Comparison of ENCODE assay signal across 8 cellular contexts in genomic region chr4:48375651-48376291, GRCh38. TPM values are rescaled to one million over a fixed set of nuclear protein-coding genes. Genes with fewer than 3 reads are reported as not detected.
DNase-seq lines count a peak whose midpoint lies in the region; ATAC-seq, FAIRE-seq and TF ChIP-seq lines count a peak whose summit lies in the region.

No MANE protein-coding gene starts in this region.

- no peak for FAIRE-seq in GM12892 (lab: Jason Lieb, UNC)

- H3K4me3 ChIP-seq in choroid plexus epithelial cell (ENCODE audit: low read depth, low read length), result no peak overlapping the region

- DNase-seq in DMS79 treated with DMSO at 0.1 percent for 48 hours (lab: John Stamatoyannopoulos, UW) (peak; percentile 75), NCI-H2107 (lab: John Stamatoyannopoulos, UW) (peak; percentile 21), choroid plexus epithelial cell (ENCODE audit: low read depth) (peak; percentile 91), osteocyte (ENCODE audit: extremely low spot score, unreplicated experiment) (no peak), GM12892 (ENCODE audit: insufficient read length) (no peak), nucleus accumbens (lab: John Stamatoyannopoulos, UW) (no peak)
- DNase-seq in effector CD4-positive, alpha-beta T cell, result no peak

- H3K36me3 Mint-ChIP-seq in osteocyte (ENCODE audit: unreplicated experiment), result peaks cover 13% of the 10 kb centered on the region

- no peak overlapping the region for H3K4me3 Mint-ChIP-seq in osteocyte (ENCODE audit: unreplicated experiment)

- TF ChIP-seq POLR2A in GM12892 (IDR thresholded peaks at IDR 0.05; ENCODE audit: low read depth, low read length), result no peak

- no peaks in the 10 kb centered on the region for H3K27me3 Mint-ChIP-seq in osteocyte (ENCODE audit: unreplicated experiment)

- peaks cover 16% of the 10 kb centered on the region for H3K4me1 Mint-ChIP-seq in osteocyte (ENCODE audit: unreplicated experiment)

- H3K27ac Mint-ChIP-seq in osteocyte (ENCODE audit: unreplicated experiment), result peak overlapping the region; percentile 59

- no peaks in the 10 kb centered on the region for H3K9me3 Mint-ChIP-seq in osteocyte (ENCODE audit: unreplicated experiment)

- TF ChIP-seq CTCF in choroid plexus epithelial cell (conservative IDR thresholded peaks at IDR 0.05; ENCODE audit: low read depth, low read length) (no peak), osteocyte (IDR thresholded peaks at IDR 0.05) (no peak)

- ATAC-seq in GM21576 (IDR thresholded peaks at IDR 0.05; ENCODE audit: unreplicated experiment), result no peak

RNA-seq across cellular contexts. Expression of gene SLAIN2, which starts 34.4 kb away (rescaled TPM):
- total RNA-seq in osteocyte, result 70.1 and 82.7 TPM in 2 replicates
- polyA plus RNA-seq in GM12892 (2012; ENCODE audit: missing spikeins), result 35.2 TPM

Comparison
In these comparisons a context has a peak if more than half of its experiments do, and no peak if none do; other contexts are left out.
1. DNase-seq: peak in DMS79 treated with DMSO at 0.1 percent for 48 hours (single experiment), NCI-H2107 (single experiment) and choroid plexus epithelial cell (single experiment); none in osteocyte (single experiment), GM12892 (single experiment), nucleus accumbens (0 of 56) and effector CD4-positive, alpha-beta T cell (single experiment).